1 cellular context compared by ENCODE assay signal in genomic region chr17:55710410-55710809, GRCh38.
TF ChIP-seq lines count a peak whose summit lies in the region.

No MANE protein-coding gene starts in this region.

TF ChIP-seq in K562, 482 proteins besides CTCF, POLR2A, EP300 and RAD21 (continued from another document):
- TF ChIP-seq, protein P1, sequence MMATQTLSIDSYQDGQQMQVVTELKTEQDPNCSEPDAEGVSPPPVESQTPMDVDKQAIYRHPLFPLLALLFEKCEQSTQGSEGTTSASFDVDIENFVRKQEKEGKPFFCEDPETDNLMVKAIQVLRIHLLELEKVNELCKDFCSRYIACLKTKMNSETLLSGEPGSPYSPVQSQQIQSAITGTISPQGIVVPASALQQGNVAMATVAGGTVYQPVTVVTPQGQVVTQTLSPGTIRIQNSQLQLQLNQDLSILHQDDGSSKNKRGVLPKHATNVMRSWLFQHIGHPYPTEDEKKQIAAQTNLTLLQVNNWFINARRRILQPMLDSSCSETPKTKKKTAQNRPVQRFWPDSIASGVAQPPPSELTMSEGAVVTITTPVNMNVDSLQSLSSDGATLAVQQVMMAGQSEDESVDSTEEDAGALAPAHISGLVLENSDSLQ (IDR thresholded peaks at IDR 0.05): peak; percentile 79
TF ChIP-seq in K562: peak in this region for 4.
